Comparison of ENCODE assay signal across 24 cellular contexts in the genomic region with DNA sequence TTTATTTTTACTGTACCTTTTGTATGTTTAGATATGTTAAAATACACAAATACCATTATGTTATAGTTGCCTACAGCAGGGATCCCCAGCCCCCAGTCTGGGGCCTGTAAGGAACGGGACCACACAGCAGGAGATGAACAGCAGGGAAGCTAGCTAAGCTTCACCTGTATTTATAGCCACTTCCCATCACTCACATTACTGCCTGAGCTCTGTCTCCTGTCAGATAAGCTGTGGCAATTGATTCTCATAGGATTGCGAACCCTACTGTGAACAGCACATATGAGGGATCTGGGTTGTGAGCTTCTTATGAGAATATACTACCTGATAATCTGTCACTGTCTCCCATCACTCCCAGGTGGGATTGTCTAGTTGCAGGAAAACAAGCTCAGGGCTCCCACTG.
"Had no signal": no experiment of that assay in that cellular context is flagged by ENCODE, and none has a peak within 500 bp of the region (broad histone marks: within the 10 kb centered on the region; RNA-seq: fewer than 3 reads in every experiment).

No MANE protein-coding gene starts in this region.

- H3K4me1 ChIP-seq: breast epithelium, colonic mucosa had no signal

- ATAC-seq: activated CD4-positive, CD25-positive, alpha-beta regulatory T cell treated with anti-CD3 and anti-CD28 coated beads, Interleukin-2, amount 50 U/mL, for 24 hours; activated CD8-positive, alpha-beta T cell treated with anti-CD3 and anti-CD28 coated beads for 36 hours; T-cell had no signal

- H3K4me1 Mint-ChIP-seq: activated naive CD4-positive, alpha-beta T cell treated with anti-CD3 and anti-CD28 coated beads, Interleukin-2, amount 50 U/mL, for 24 hours; T-cell had no signal

- H3K9me3 Mint-ChIP-seq: activated CD8-positive, alpha-beta T cell treated with anti-CD3 and anti-CD28 coated beads for 36 hours; activated naive CD4-positive, alpha-beta T cell treated with anti-CD3 and anti-CD28 coated beads, Interleukin-2, amount 50 U/mL, for 24 hours; T-cell had no signal

- DNase-seq: activated CD4-positive, alpha-beta T cell treated with anti-CD3 and anti-CD28 coated beads for 4 hours; activated CD8-positive, alpha-beta memory T cell treated with anti-CD3 and anti-CD28 coated beads, Interleukin-2, amount 50 U/mL, for 48 hours; activated CD8-positive, alpha-beta T cell treated with anti-CD3 and anti-CD28 coated beads for 36 hours; activated effector memory CD4-positive, alpha-beta T cell treated with Interleukin-2 at 50 U/mL for 16 hours; activated naive CD4-positive, alpha-beta T cell; activated T-cell treated with anti-CD3 and anti-CD28 coated beads, Interleukin-2, amount 50 U/mL, for 1 hour; aorta; caudate nucleus; colonic mucosa; NCI-H1092; NCI-H1436; NCI-H1694 treated with DMSO at 0.1 percent for 48 hours; NCI-H2171; NCI-H2227 treated with DMSO at 0.1 percent for 48 hours; NCI-H510A treated with DMSO at 0.1 percent for 48 hours; NCI-H748 treated with DMSO at 0.1 percent for 48 hours; T-cell; T-helper 2 cell; T1000 had no signal

- H3K9ac ChIP-seq: KMS-11 had no signal

- H3K36me3 ChIP-seq: breast epithelium, colonic mucosa had no signal

- H3K27ac ChIP-seq: breast epithelium, colonic mucosa, KMS-11, SK-N-MC had no signal

- H3K4me3 Mint-ChIP-seq: activated CD8-positive, alpha-beta T cell treated with anti-CD3 and anti-CD28 coated beads for 36 hours; activated naive CD4-positive, alpha-beta T cell treated with anti-CD3 and anti-CD28 coated beads, Interleukin-2, amount 50 U/mL, for 24 hours; T-cell had no signal

- H3K27ac Mint-ChIP-seq: activated CD8-positive, alpha-beta T cell treated with anti-CD3 and anti-CD28 coated beads for 36 hours; activated naive CD4-positive, alpha-beta T cell treated with anti-CD3 and anti-CD28 coated beads, Interleukin-2, amount 50 U/mL, for 24 hours; T-cell had no signal

- H3K27me3 Mint-ChIP-seq: activated CD8-positive, alpha-beta T cell treated with anti-CD3 and anti-CD28 coated beads for 36 hours; activated naive CD4-positive, alpha-beta T cell treated with anti-CD3 and anti-CD28 coated beads, Interleukin-2, amount 50 U/mL, for 24 hours had no signal

- H3K9me3 ChIP-seq: breast epithelium, colonic mucosa had no signal

- H3K36me3 Mint-ChIP-seq: activated naive CD4-positive, alpha-beta T cell treated with anti-CD3 and anti-CD28 coated beads, Interleukin-2, amount 50 U/mL, for 24 hours; T-cell had no signal

- H3K4me3 ChIP-seq: breast epithelium, colonic mucosa, SK-N-MC had no signal
